15 cellular contexts compared by ENCODE assay signal in genomic region chr6:23176883-23177282, GRCh38.
DNase-seq lines count a peak whose midpoint lies in the region; ATAC-seq and TF ChIP-seq lines count a peak whose summit lies in the region.
"Had no signal": no experiment of that assay in that cellular context is flagged by ENCODE, and none has a peak within 500 bp of the region (broad histone marks: within the 10 kb centered on the region; RNA-seq: fewer than 3 reads in every experiment).

No MANE protein-coding gene starts in this region.

- H3K23ac ChIP-seq in mesendoderm (ENCODE audit: low read length) = no peak overlapping the region

- H3K4me1 ChIP-seq in Loucy (ENCODE audit: insufficient read depth, low read length, poor library complexity, severe bottlenecking) (peaks cover 19% of the 10 kb centered on the region), mesendoderm (ENCODE audit: control insufficient read depth, low read depth, low read length) (peaks cover 5% of the 10 kb centered on the region)
- H3K4me1 ChIP-seq: ascending aorta, left lung had no signal

- no peaks in the 10 kb centered on the region for H3F3A ChIP-seq in Loucy (ENCODE audit: low read depth)

- no peak overlapping the region for H2BK5ac ChIP-seq in mesendoderm (ENCODE audit: low read length)

- H3K79me2 ChIP-seq in Loucy (ENCODE audit: insufficient read depth, low read length) (no peaks in the 10 kb centered on the region), mesendoderm (ENCODE audit: control insufficient read depth, insufficient read depth, low read length) (no peaks in the 10 kb centered on the region)

- no peak overlapping the region for H3K4me2 ChIP-seq in Loucy (ENCODE audit: low read depth, low read length, poor library complexity, severe bottlenecking)
- no peak overlapping the region for H3K4me2 ChIP-seq in mesendoderm (ENCODE audit: low read length)

- H3K36me3 ChIP-seq in Loucy (ENCODE audit: insufficient read depth, low read length) (no peaks in the 10 kb centered on the region), mesendoderm (ENCODE audit: control insufficient read depth, insufficient read depth, low read length) (no peaks in the 10 kb centered on the region)
- H3K36me3 ChIP-seq: ascending aorta, left lung had no signal

- H3K4me3 ChIP-seq in Loucy (ENCODE audit: low read length, poor library complexity, severe bottlenecking) (no peak overlapping the region), mesendoderm (ENCODE audit: low read length) (no peak overlapping the region)
- H3K4me3 ChIP-seq: ascending aorta, left lung had no signal

- no peaks in the 10 kb centered on the region for H3K9me3 ChIP-seq in Loucy (ENCODE audit: insufficient read depth, low read depth, low read length)
- H3K9me3 ChIP-seq: ascending aorta, left lung had no signal

- TF ChIP-seq CTCF in Loucy (conservative IDR thresholded peaks at IDR 0.05; ENCODE audit: low read length) (peak; percentile 55), RWPE1 (conservative IDR thresholded peaks at IDR 0.05; ENCODE audit: low read depth) (no peak)

- H4K8ac ChIP-seq in mesendoderm (ENCODE audit: low read depth, low read length) = no peak overlapping the region

- H2AFZ ChIP-seq in Loucy (ENCODE audit: low read length) = no peak overlapping the region

- DNase-seq in Daoy (ENCODE audit: low read depth) = peak; percentile 11
- DNase-seq in SK-MEL-5 (ENCODE audit: low read depth, low spot score) = peak; percentile 19
- no peak for DNase-seq in mesendoderm
- DNase-seq in RWPE1 (ENCODE audit: low spot score) = no peak
- DNase-seq in COLO668 (lab: John Stamatoyannopoulos, UW; ENCODE audit: unreplicated experiment) = no peak
- DNase-seq: activated CD4-positive, alpha-beta T cell treated with anti-CD3 and anti-CD28 coated beads for 36 hours; activated T-cell treated with anti-CD3 and anti-CD28 coated beads, Interleukin-2, amount 50 U/mL, for 72 hours; CD8-positive, alpha-beta memory T cell; effector CD8-positive, alpha-beta T cell; left lung; substantia nigra had no signal

- no peak overlapping the region for H2BK120ac ChIP-seq in mesendoderm (ENCODE audit: low read depth, low read length)

- H3K27ac ChIP-seq in mesendoderm (ENCODE audit: low read depth, low read length) (no peak overlapping the region), RWPE1 (no peak overlapping the region)
- H3K27ac ChIP-seq: ascending aorta, left lung had no signal

- no CpG with 5 or more reads among the region's 11 CpGs for WGBS in mesendoderm (ENCODE audit: extremely low coverage, insufficient coverage, low lambda C conversion rate)

- H3K18ac ChIP-seq in mesendoderm (ENCODE audit: low read length) = no peak overlapping the region

- H4K20me1 ChIP-seq in Loucy (ENCODE audit: insufficient read depth, low read length, poor library complexity, severe bottlenecking) = no peaks in the 10 kb centered on the region

- ATAC-seq in HG03039 (IDR thresholded peaks at IDR 0.05; ENCODE audit: unreplicated experiment) = no peak
- ATAC-seq: activated CD4-positive, alpha-beta T cell treated with anti-CD3 and anti-CD28 coated beads for 36 hours; activated T-cell treated with anti-CD3 and anti-CD28 coated beads, Interleukin-2, amount 50 U/mL, for 72 hours; left lung; natural killer cell treated with Interleukin-12 subunit alpha and Interleukin-12 subunit beta and Interleukin-15 and Interleukin-18, amount 100 ng/mL, for 72 hours had no signal

- POLR2A ChIA-PET in RWPE1 (lab: Yijun Ruan, JAX; ENCODE audit: low non-redundant PET) = no interaction called here

- in situ Hi-C loops in SK-MEL-5 (cut with HindIII; ENCODE audit: low pct_unique_long_range_greater_than_20kb, low sequenced_read_pairs) = no loop called here

- peak overlapping the region; percentile 32 for H2AK5ac ChIP-seq in mesendoderm (ENCODE audit: low read length)

- CTCF ChIA-PET in RWPE1 (lab: Yijun Ruan, JAX) = interaction anchor here (0.7 kb wide), 1 partner anchor 32 kb away, joined by 3 read pairs; no protein-coding TSS in a partner anchor

- H3K9me2 ChIP-seq in Loucy (replicated peaks; ENCODE audit: low read depth, low read length) = no peaks in the 10 kb centered on the region

- H3K9ac ChIP-seq in Loucy (ENCODE audit: low read depth, low read length, poor library complexity, severe bottlenecking) = no peak overlapping the region
- no peak overlapping the region for H3K9ac ChIP-seq in mesendoderm (ENCODE audit: low read length)

- H2BK15ac ChIP-seq in mesendoderm (replicated peaks; ENCODE audit: low read depth) = no peak overlapping the region

- H3K27me3 ChIP-seq in Loucy (ENCODE audit: insufficient read depth, low read length, poor library complexity, severe bottlenecking) = no peaks in the 10 kb centered on the region
- no peaks in the 10 kb centered on the region for H3K27me3 ChIP-seq in mesendoderm (ENCODE audit: insufficient read depth, low read length, poor library complexity)
- H3K27me3 ChIP-seq: ascending aorta, left lung had no signal

- H3K4ac ChIP-seq in mesendoderm (ENCODE audit: low read depth, low read length) = no peak overlapping the region

- H3K56ac ChIP-seq in mesendoderm (ENCODE audit: low read length) = no peak overlapping the region

- no peaks in the 10 kb centered on the region for H3K79me1 ChIP-seq in mesendoderm (ENCODE audit: low read length)

- H4K5ac ChIP-seq in mesendoderm (ENCODE audit: low read length) = no peak overlapping the region

Comparison
In these comparisons a context has a peak if more than half of its experiments do, and no peak if none do; other contexts are left out.
1. DNase-seq: peak in Daoy (single experiment) and SK-MEL-5 (single experiment); none in mesendoderm (single experiment), RWPE1 (single experiment) and COLO668 (single experiment).